In the genomic region with DNA sequence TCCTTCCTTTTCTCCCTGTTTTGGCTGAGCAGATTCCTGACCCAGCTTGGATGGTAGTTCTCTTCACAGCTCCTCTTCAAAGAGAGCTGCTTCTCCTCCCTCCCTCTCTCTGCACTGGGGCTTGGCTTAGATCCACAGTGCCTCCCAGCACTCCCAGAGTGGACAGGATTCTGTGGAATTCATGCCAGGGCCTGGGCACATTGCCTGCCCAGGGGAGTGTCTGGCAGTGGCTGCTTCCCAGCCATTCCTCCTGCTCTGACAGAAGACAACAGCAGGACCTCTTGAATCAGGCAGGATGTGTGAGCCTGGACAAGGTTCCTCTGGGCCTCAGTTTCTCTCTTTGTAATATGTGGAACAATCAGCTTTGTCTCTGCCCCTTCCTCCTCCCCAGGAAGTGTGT, we compare ENCODE assay signal across 12 cellular contexts. TPM values are rescaled to one million over a fixed set of nuclear protein-coding genes. Genes with fewer than 3 reads are reported as not detected.
DNase-seq lines count a peak whose midpoint lies in the region; ATAC-seq and TF ChIP-seq lines count a peak whose summit lies in the region.
"Had no signal": no experiment of that assay in that cellular context is flagged by ENCODE, and none has a peak within 500 bp of the region (broad histone marks: within the 10 kb centered on the region; RNA-seq: fewer than 3 reads in every experiment).

No MANE protein-coding gene starts in this region.

- no peaks in the 10 kb centered on the region for H3K36me3 Mint-ChIP-seq in T-cell

- CTCF ChIA-PET in T-cell (lab: Charles Lee) = interaction anchor here in 1 of 2 donors (0.9 kb wide), 1 partner anchor 9 kb away, joined by 4 read pairs; no protein-coding TSS in a partner anchor

- peak overlapping the region; percentile 62 to 79 (median 76) for H3K27ac ChIP-seq in gastroesophageal sphincter
- H3K27ac ChIP-seq: vagina had no signal

- no peak for TF ChIP-seq POLR2A in gastroesophageal sphincter (IDR thresholded peaks at IDR 0.05)

- ATAC-seq in T-cell (replicated peaks in 1 of 4) (no peak), gastroesophageal sphincter (peak; percentile 58), GM18520 (IDR thresholded peaks at IDR 0.05; ENCODE audit: unreplicated experiment) (no peak)
- ATAC-seq: activated CD4-positive, CD25-positive, alpha-beta regulatory T cell treated with anti-CD3 and anti-CD28 coated beads, Interleukin-2, amount 50 U/mL, for 24 hours had no signal

- no peak for TF ChIP-seq EP300 in gastroesophageal sphincter (IDR thresholded peaks at IDR 0.05)

- H3K27me3 ChIP-seq in gastroesophageal sphincter = no peaks in the 10 kb centered on the region
- H3K27me3 ChIP-seq: vagina had no signal

- H3K4me1 Mint-ChIP-seq in T-cell = peaks cover 30 to 37% (median 35%) of the 10 kb centered on the region in 3 donors

- no peaks in the 10 kb centered on the region for H3K36me3 ChIP-seq in gastroesophageal sphincter
- H3K36me3 ChIP-seq: vagina had no signal

- no peaks in the 10 kb centered on the region for H3K9me3 Mint-ChIP-seq in T-cell

- H3K27me3 Mint-ChIP-seq in T-cell = peaks cover 3 to 23% of the 10 kb centered on the region in 2 donors

- no peak overlapping the region for H3K4me3 ChIP-seq in gastroesophageal sphincter
- H3K4me3 ChIP-seq: vagina had no signal

- H3K27ac Mint-ChIP-seq in T-cell = peak overlapping the region; percentile 21 to 56

- no peaks in the 10 kb centered on the region for H3K9me3 ChIP-seq in gastroesophageal sphincter
- H3K9me3 ChIP-seq: vagina had no signal

- DNase-seq in EL (peak; percentile 74), T-cell (no peak), pons (ENCODE audit: low spot score) (peak; percentile 72), NCI-H510A treated with DMSO at 0.1 percent for 48 hours (lab: John Stamatoyannopoulos, UW) (no peak)
- DNase-seq in central memory CD4-positive, alpha-beta T cell = no peak
- no peak for DNase-seq in activated CD4-positive, alpha-beta T cell treated with anti-CD3 and anti-CD28 coated beads for 4 hours
- DNase-seq: H7, MV-4-11 had no signal

- POLR2A ChIA-PET in T-cell (lab: Charles Lee) = no interaction called here

- no peak overlapping the region for H3K4me3 Mint-ChIP-seq in T-cell

- no peak for TF ChIP-seq CTCF in gastroesophageal sphincter (IDR thresholded peaks at IDR 0.05)

- peaks cover 8 to 72% (median 32%) of the 10 kb centered on the region in 3 donors for H3K4me1 ChIP-seq in gastroesophageal sphincter

RNA-seq across cellular contexts. Expression of a gene that starts 4.5 kb away (rescaled TPM):
- total RNA-seq in T-cell = 10 to 100 TPM in 2 of 5 donors, 1 to 10 TPM in 3; 3.4 to 11.4 (median 6.9) TPM
- 100 to 1,000 TPM in 2 of 4 donors, 10 to 100 TPM in 2; 78.4 to 139 (median 97.3) TPM for total RNA-seq in gastroesophageal sphincter
- total RNA-seq: H7 had no signal

RNA-seq across cellular contexts. Expression of a gene that starts 9.3 kb away (rescaled TPM):
- 100 to 1,000 TPM; 186 to 228 (median 201) TPM for total RNA-seq in T-cell
- 100 to 1,000 TPM in 2 of 4 donors, 10 to 100 TPM in 2; 58.2 to 144 (median 109) TPM for total RNA-seq in gastroesophageal sphincter

RNA-seq across cellular contexts. Expression of a gene that starts 39.3 kb away (rescaled TPM):
- total RNA-seq in T-cell (not detected), gastroesophageal sphincter (not detected)
- total RNA-seq: H7, vagina had no signal

RNA-seq across cellular contexts. Expression of a gene that starts 46.9 kb away (rescaled TPM):
- total RNA-seq in T-cell = under 1 TPM in 4 of 5 donors, not detected in 1; 0.07 to 0.26 (median 0.21) TPM
- 1 to 10 TPM in 1 of 4 donors, not detected in 3; 1.5 TPM for total RNA-seq in gastroesophageal sphincter
- total RNA-seq: vagina had no signal

Comparison
In these comparisons a context has a peak if more than half of its experiments do, and no peak if none do; other contexts are left out.
1. DNase-seq: peak in EL (single experiment) and pons (single experiment); none in T-cell (0 of 34), central memory CD4-positive, alpha-beta T cell (single experiment), NCI-H510A treated with DMSO at 0.1 percent for 48 hours (single experiment) and activated CD4-positive, alpha-beta T cell treated with anti-CD3 and anti-CD28 coated beads for 4 hours (0 of 2).
2. RNA of a gene that starts 4.5 kb away (total RNA-seq): 78.4 to 139 TPM in gastroesophageal sphincter; 3.4 to 11.4 TPM in T-cell; every median in the first group is over 4 times any median in the second.